In genomic region chr2:181262782-181263181, GRCh38 we compare ENCODE assay signal across 21 cellular contexts.
DNase-seq lines count a peak whose midpoint lies in the region; ATAC-seq and TF ChIP-seq lines count a peak whose summit lies in the region.
"Had no signal": no experiment of that assay in that cellular context is flagged by ENCODE, and none has a peak within 500 bp of the region (broad histone marks: within the 10 kb centered on the region; RNA-seq: fewer than 3 reads in every experiment).

No MANE protein-coding gene starts in this region.

- no peak for TF ChIP-seq CTCF in Loucy (conservative IDR thresholded peaks at IDR 0.05; ENCODE audit: low read length)
- no peak for TF ChIP-seq CTCF in nephron progenitor cell (IDR thresholded peaks at IDR 0.05)
- no peak for TF ChIP-seq CTCF in prostate gland (IDR thresholded peaks at IDR 0.05)

- H3K4me3 ChIP-seq in Loucy (ENCODE audit: low read length, poor library complexity, severe bottlenecking) (no peak overlapping the region), prostate gland (no peak overlapping the region)
- H3K4me3 ChIP-seq: K562 had no signal

- peak overlapping the region; percentile 8 for H3K4me2 ChIP-seq in Loucy (ENCODE audit: low read depth, low read length, poor library complexity, severe bottlenecking)

- no peaks in the 10 kb centered on the region for H3K9me2 ChIP-seq in Loucy (replicated peaks; ENCODE audit: low read depth, low read length)

- peaks cover 19% of the 10 kb centered on the region for H3K4me1 ChIP-seq in Loucy (ENCODE audit: insufficient read depth, low read length, poor library complexity, severe bottlenecking)
- no peaks in the 10 kb centered on the region for H3K4me1 ChIP-seq in prostate gland (replicated peaks)

- no peak for ATAC-seq in activated naive CD8-positive, alpha-beta T cell treated with anti-CD3 and anti-CD28 coated beads, Interleukin-2, amount 50 U/mL, for 24 hours
- ATAC-seq: HepG2, K562, Panc1, SK-N-SH treated with all-trans-retinoic acid at 6 μM for 48 hours had no signal

- no peak overlapping the region for H3K4me3 Mint-ChIP-seq in activated naive CD8-positive, alpha-beta T cell treated with anti-CD3 and anti-CD28 coated beads for 36 hours
- H3K4me3 Mint-ChIP-seq in activated naive CD8-positive, alpha-beta T cell treated with anti-CD3 and anti-CD28 coated beads, Interleukin-2, amount 50 U/mL, for 24 hours, result no peak overlapping the region
- no peak overlapping the region for H3K4me3 Mint-ChIP-seq in nephron progenitor cell
- H3K4me3 Mint-ChIP-seq: CD14-positive monocyte had no signal

- intact Hi-C loops in prostate gland (cut with DNase I), result no loop called here

- no peak overlapping the region for H3K9ac ChIP-seq in Loucy (ENCODE audit: low read depth, low read length, poor library complexity, severe bottlenecking)

- no peaks in the 10 kb centered on the region for H3K27me3 Mint-ChIP-seq in activated naive CD8-positive, alpha-beta T cell treated with anti-CD3 and anti-CD28 coated beads for 36 hours
- no peaks in the 10 kb centered on the region for H3K27me3 Mint-ChIP-seq in activated naive CD8-positive, alpha-beta T cell treated with anti-CD3 and anti-CD28 coated beads, Interleukin-2, amount 50 U/mL, for 24 hours
- peaks cover 4% of the 10 kb centered on the region for H3K27me3 Mint-ChIP-seq in nephron progenitor cell (ENCODE audit: low read depth, poor library complexity)

- peaks cover 21% of the 10 kb centered on the region for H3K36me3 Mint-ChIP-seq in activated naive CD8-positive, alpha-beta T cell treated with anti-CD3 and anti-CD28 coated beads for 36 hours
- H3K36me3 Mint-ChIP-seq in activated naive CD8-positive, alpha-beta T cell treated with anti-CD3 and anti-CD28 coated beads, Interleukin-2, amount 50 U/mL, for 24 hours (ENCODE audit: low read depth), result no peaks in the 10 kb centered on the region
- H3K36me3 Mint-ChIP-seq in nephron progenitor cell (ENCODE audit: low read depth), result no peaks in the 10 kb centered on the region
- H3K36me3 Mint-ChIP-seq: CD14-positive monocyte had no signal

- no peak for DNase-seq in activated naive CD8-positive, alpha-beta T cell treated with anti-CD3 and anti-CD28 coated beads for 36 hours
- DNase-seq in activated naive CD8-positive, alpha-beta T cell treated with anti-CD3 and anti-CD28 coated beads, Interleukin-2, amount 50 U/mL, for 24 hours, result no peak
- peak; percentile 31 for DNase-seq in OCI-M1 (lab: John Stamatoyannopoulos, UW)
- no peak for DNase-seq in nephron progenitor cell
- DNase-seq in T-helper 1 cell, result no peak
- DNase-seq in prostate gland (ENCODE audit: low spot score), result no peak
- DNase-seq: DMS53, EL, GF-D8, H7, NCI-H1417, NCI-H1694 treated with DMSO at 0.1 percent for 48 hours, NCI-H2081 treated with DMSO at 0.1 percent for 48 hours, NCI-H446 treated with DMSO at 0.1 percent for 48 hours, NCI-H526 treated with DMSO at 0.1 percent for 48 hours had no signal

- peak overlapping the region; percentile 30 for H3K27ac Mint-ChIP-seq in activated naive CD8-positive, alpha-beta T cell treated with anti-CD3 and anti-CD28 coated beads for 36 hours
- no peak overlapping the region for H3K27ac Mint-ChIP-seq in activated naive CD8-positive, alpha-beta T cell treated with anti-CD3 and anti-CD28 coated beads, Interleukin-2, amount 50 U/mL, for 24 hours
- no peak overlapping the region for H3K27ac Mint-ChIP-seq in nephron progenitor cell

- H3K9me3 Mint-ChIP-seq in activated naive CD8-positive, alpha-beta T cell treated with anti-CD3 and anti-CD28 coated beads for 36 hours, result peaks cover 3% of the 10 kb centered on the region
- H3K9me3 Mint-ChIP-seq in activated naive CD8-positive, alpha-beta T cell treated with anti-CD3 and anti-CD28 coated beads, Interleukin-2, amount 50 U/mL, for 24 hours, result no peaks in the 10 kb centered on the region
- H3K9me3 Mint-ChIP-seq in nephron progenitor cell, result no peaks in the 10 kb centered on the region
- H3K9me3 Mint-ChIP-seq: CD14-positive monocyte had no signal

- H3K9me3 ChIP-seq in Loucy (ENCODE audit: insufficient read depth, low read depth, low read length) (no peaks in the 10 kb centered on the region), prostate gland (no peaks in the 10 kb centered on the region)

- H3K27me3 ChIP-seq in Loucy (ENCODE audit: insufficient read depth, low read length, poor library complexity, severe bottlenecking), result no peaks in the 10 kb centered on the region
- H3K27me3 ChIP-seq in prostate gland (replicated peaks; ENCODE audit: insufficient read depth), result no peaks in the 10 kb centered on the region

- no peak for TF ChIP-seq POLR2A in prostate gland (IDR thresholded peaks at IDR 0.05)

- H2AFZ ChIP-seq in Loucy (ENCODE audit: low read length), result no peak overlapping the region

- peaks cover 3% of the 10 kb centered on the region for H4K20me1 ChIP-seq in Loucy (ENCODE audit: insufficient read depth, low read length, poor library complexity, severe bottlenecking)

- no peaks in the 10 kb centered on the region for H3F3A ChIP-seq in Loucy (ENCODE audit: low read depth)

- peaks cover 36% of the 10 kb centered on the region for H3K4me1 Mint-ChIP-seq in activated naive CD8-positive, alpha-beta T cell treated with anti-CD3 and anti-CD28 coated beads for 36 hours
- H3K4me1 Mint-ChIP-seq in activated naive CD8-positive, alpha-beta T cell treated with anti-CD3 and anti-CD28 coated beads, Interleukin-2, amount 50 U/mL, for 24 hours, result peaks cover 42% of the 10 kb centered on the region
- H3K4me1 Mint-ChIP-seq in nephron progenitor cell, result no peaks in the 10 kb centered on the region

- no peaks in the 10 kb centered on the region for H3K79me2 ChIP-seq in Loucy (ENCODE audit: insufficient read depth, low read length)

- H3K36me3 ChIP-seq in Loucy (ENCODE audit: insufficient read depth, low read length), result no peaks in the 10 kb centered on the region
- H3K36me3 ChIP-seq in prostate gland, result no peaks in the 10 kb centered on the region

- H3K27ac ChIP-seq in prostate gland, result no peak overlapping the region
